ENCODE assay signal across 22 cellular contexts in the genomic region with DNA sequence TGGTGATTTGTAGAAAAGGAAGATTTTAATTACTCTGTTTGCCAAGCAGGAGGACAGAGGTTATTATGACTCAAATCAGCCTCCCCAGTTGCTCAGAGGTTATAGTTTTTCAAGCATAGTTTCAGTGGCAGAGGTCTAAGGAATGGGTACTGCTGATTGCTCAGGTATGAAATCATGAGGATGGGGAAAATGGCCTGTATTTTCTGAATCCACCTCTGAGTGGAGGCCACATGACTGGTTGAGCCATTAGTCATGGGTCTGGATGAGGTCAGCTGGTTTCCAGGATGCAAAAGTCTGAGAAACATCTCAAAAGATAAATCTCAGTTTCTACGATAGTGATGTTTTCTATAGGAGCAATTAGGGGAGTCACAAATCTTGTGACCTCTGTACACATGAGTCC.
DNase-seq lines count a peak whose midpoint lies in the region; ATAC-seq and TF ChIP-seq lines count a peak whose summit lies in the region.
"Had no signal": no experiment of that assay in that cellular context is flagged by ENCODE, and none has a peak within 500 bp of the region (broad histone marks: within the 10 kb centered on the region; RNA-seq: fewer than 3 reads in every experiment).

No MANE protein-coding gene starts in this region.

- no peak overlapping the region for H3K9ac ChIP-seq in IMR-90 (ENCODE audit: low read depth, low read length)
- H3K9ac ChIP-seq: BLaER1 treated with 17β-estradiol and CSF1 and Interleukin-3, amounts not matched to agents 10 nM and 100 nM had no signal

- H3K4me3 ChIP-seq in IMR-90 (ENCODE audit: insufficient read depth, low read depth, low read length) (no peak overlapping the region), epithelial cell of proximal tubule (ENCODE audit: low read depth, low read length) (no peak overlapping the region), upper lobe of right lung (no peak overlapping the region)
- H3K4me3 ChIP-seq: BLaER1 treated with 17β-estradiol and CSF1 and Interleukin-3, amounts not matched to agents 10 nM and 100 nM; esophagus squamous epithelium; GM12878; HAP-1; right lobe of liver; thyroid gland had no signal

- no peak overlapping the region for H3K56ac ChIP-seq in IMR-90 (ENCODE audit: extremely low read depth, insufficient read depth, low read length)

- H2BK5ac ChIP-seq in IMR-90 (ENCODE audit: low read depth, low read length, poor library complexity, severe bottlenecking): no peak overlapping the region

- H3K27ac ChIP-seq in IMR-90 (ENCODE audit: insufficient read depth, low read length) (no peak overlapping the region), upper lobe of right lung (no peak overlapping the region)
- H3K27ac ChIP-seq: BLaER1 treated with 17β-estradiol and CSF1 and Interleukin-3, amounts not matched to agents 10 nM and 100 nM; esophagus squamous epithelium; right lobe of liver; thyroid gland had no signal

- no peaks in the 10 kb centered on the region for H4K20me1 ChIP-seq in IMR-90 (ENCODE audit: insufficient read depth, low read length)
- H4K20me1 ChIP-seq: BLaER1 treated with 17β-estradiol and CSF1 and Interleukin-3, amounts not matched to agents 10 nM and 100 nM had no signal

- TF ChIP-seq RAD21 in IMR-90 (IDR thresholded peaks at IDR 0.05; ENCODE audit: low read length): no peak

- H3K9me1 ChIP-seq in IMR-90 (ENCODE audit: insufficient read depth, low read length): no peaks in the 10 kb centered on the region

- ATAC-seq in IMR-90 (ENCODE audit: low read depth): peak; percentile 44
- no peak for ATAC-seq in upper lobe of right lung
- ATAC-seq: GM12878; right lobe of liver; stimulated activated naive B cell treated with anti-CD40 and anti-IgM and Interleukin-4, amounts not matched to agents 10 μg/mL and 1 μg/mL and 100 μg/mL, for 72 hours had no signal

- BruUV-seq in IMR-90 (replicated peaks; lab: Mats Ljungman, UMichigan): no TSS peak

- no peak overlapping the region for H2AK5ac ChIP-seq in IMR-90 (ENCODE audit: low read depth, low read length)

- H3K18ac ChIP-seq in IMR-90 (ENCODE audit: low read depth, low read length): no peak overlapping the region

- dilution Hi-C loops in IMR-90 (cut with HindIII; ENCODE audit: low sequenced_read_pairs, unreplicated experiment): no loop called here

- WGBS in IMR-90 (ENCODE audit: extremely low coverage in 2 of 2, insufficient read length in 1 of 2), 2 experiments: no CpG with 5 or more reads among the region's 1 CpG

- H2BK120ac ChIP-seq in IMR-90 (ENCODE audit: low read depth, low read length): no peak overlapping the region

- no peaks in the 10 kb centered on the region for H3K9me3 ChIP-seq in IMR-90 (ENCODE audit: control insufficient read depth, insufficient read depth, low read length)
- no peaks in the 10 kb centered on the region for H3K9me3 ChIP-seq in upper lobe of right lung
- H3K9me3 ChIP-seq: esophagus squamous epithelium, HAP-1, right lobe of liver, thyroid gland had no signal

- peaks cover 24% of the 10 kb centered on the region for H3K27me3 ChIP-seq in IMR-90 (ENCODE audit: control insufficient read depth, insufficient read depth, low read length)
- H3K27me3 ChIP-seq in upper lobe of right lung: no peaks in the 10 kb centered on the region
- H3K27me3 ChIP-seq: BLaER1 treated with 17β-estradiol and CSF1 and Interleukin-3, amounts not matched to agents 10 nM and 100 nM; right lobe of liver; thyroid gland had no signal

- H2AK9ac ChIP-seq in IMR-90 (replicated peaks; ENCODE audit: low read depth, low read length, poor library complexity): no peak overlapping the region

- no peak overlapping the region for H4K8ac ChIP-seq in IMR-90 (ENCODE audit: low read depth in 2 of 2, low read length in 2 of 2)

- H3K4me2 ChIP-seq in IMR-90 (ENCODE audit: low read depth, low read length): no peak overlapping the region

- no peak overlapping the region for H3K14ac ChIP-seq in IMR-90 (replicated peaks; ENCODE audit: low read depth, low read length)

- no peaks in the 10 kb centered on the region for H3K36me3 ChIP-seq in IMR-90 (ENCODE audit: control insufficient read depth, insufficient read depth, low read length)
- no peaks in the 10 kb centered on the region for H3K36me3 ChIP-seq in upper lobe of right lung
- H3K36me3 ChIP-seq: BLaER1 treated with 17β-estradiol and CSF1 and Interleukin-3, amounts not matched to agents 10 nM and 100 nM; esophagus squamous epithelium; HAP-1; right lobe of liver; thyroid gland had no signal

- TF ChIP-seq CTCF in IMR-90 (conservative IDR thresholded peaks at IDR 0.05; ENCODE audit: low read depth, low read length) (no peak), epithelial cell of proximal tubule (conservative IDR thresholded peaks at IDR 0.05; ENCODE audit: low read depth, low read length) (no peak), upper lobe of right lung (IDR thresholded peaks at IDR 0.05) (no peak)

- CTCF ChIA-PET in IMR-90 (lab: Yijun Ruan, JAX): no interaction called here

- no peak overlapping the region for H2AFZ ChIP-seq in IMR-90 (replicated peaks; ENCODE audit: low read length, poor library complexity)

- no peak overlapping the region for H2BK20ac ChIP-seq in IMR-90 (ENCODE audit: low read depth, low read length)

- H3K79me1 ChIP-seq in IMR-90 (ENCODE audit: low read depth in 1 of 2, low read length in 2 of 2): no peaks in the 10 kb centered on the region

- H4K5ac ChIP-seq in IMR-90 (ENCODE audit: low read depth, low read length): no peak overlapping the region

- H2BK15ac ChIP-seq in IMR-90 (ENCODE audit: low read depth, low read length): no peak overlapping the region

- DNase-seq in EH (ENCODE audit: low read depth) (peak; percentile 32), IMR-90 (peak; percentile 39), epithelial cell of proximal tubule (ENCODE audit: low read depth) (peak; percentile 74), non-pigmented ciliary epithelial cell (ENCODE audit: low read depth) (peak; percentile 13), upper lobe of right lung (no peak), SW 1271 (lab: John Stamatoyannopoulos, UW) (no peak), NCI-H2107 (lab: John Stamatoyannopoulos, UW) (no peak)
- DNase-seq: activated CD4-positive, alpha-beta T cell treated with anti-CD3 and anti-CD28 coated beads for 48 hours; activated effector memory CD4-positive, alpha-beta T cell treated with anti-CD3 and anti-CD28 coated beads, Interleukin-2, amount 50 U/mL, for 16 hours; amygdala; effector CD8-positive, alpha-beta T cell; esophagus squamous epithelium; hippocampal formation; islet precursor cell; NCI-H2029; right lobe of liver; RPMI8226; stimulated activated naive B cell treated with anti-CD40 and anti-IgM and Interleukin-4, amounts not matched to agents 10 μg/mL and 1 μg/mL and 100 μg/mL, for 72 hours; thyroid gland had no signal

- H4K91ac ChIP-seq in IMR-90 (ENCODE audit: insufficient read depth, low read depth, low read length): no peak overlapping the region

- intact Hi-C loops in IMR-90 (cut with micrococcal nuclease): no loop called here
- intact Hi-C loops in upper lobe of right lung (cut with DNase I): no loop called here

- no peak for TF ChIP-seq POLR2A in IMR-90 (IDR thresholded peaks at IDR 0.05; ENCODE audit: low read depth, low read length)

- in situ Hi-C loops in IMR-90 (cut with MboI; ENCODE audit: low sequenced_read_pairs): no loop called here

- H3K4ac ChIP-seq in IMR-90 (ENCODE audit: low read depth, low read length): no peak overlapping the region

- H3K23ac ChIP-seq in IMR-90 (ENCODE audit: low read depth, low read length): no peak overlapping the region

- no peaks in the 10 kb centered on the region for H3K4me1 ChIP-seq in IMR-90 (ENCODE audit: control insufficient read depth, insufficient read depth, low read length)
- no peaks in the 10 kb centered on the region for H3K4me1 ChIP-seq in upper lobe of right lung
- H3K4me1 ChIP-seq: esophagus squamous epithelium, HAP-1, right lobe of liver, thyroid gland had no signal

- POLR2A ChIA-PET in IMR-90 (lab: Charles Lee; ENCODE audit: unreplicated experiment): no interaction called here

TF ChIP-seq in IMR-90, 13 proteins besides CTCF, POLR2A, EP300 and RAD21:
- TF ChIP-seq, protein P1, sequence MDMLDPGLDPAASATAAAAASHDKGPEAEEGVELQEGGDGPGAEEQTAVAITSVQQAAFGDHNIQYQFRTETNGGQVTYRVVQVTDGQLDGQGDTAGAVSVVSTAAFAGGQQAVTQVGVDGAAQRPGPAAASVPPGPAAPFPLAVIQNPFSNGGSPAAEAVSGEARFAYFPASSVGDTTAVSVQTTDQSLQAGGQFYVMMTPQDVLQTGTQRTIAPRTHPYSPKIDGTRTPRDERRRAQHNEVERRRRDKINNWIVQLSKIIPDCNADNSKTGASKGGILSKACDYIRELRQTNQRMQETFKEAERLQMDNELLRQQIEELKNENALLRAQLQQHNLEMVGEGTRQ (IDR thresholded peaks at IDR 0.05; ENCODE audit: low read depth, low read length): peak; percentile 77
- no peak for TF ChIP-seq RCOR1 (IDR thresholded peaks at IDR 0.05; ENCODE audit: insufficient replicate concordance, low read length)

Comparison
In these comparisons a context has a peak if more than half of its experiments do, and no peak if none do; other contexts are left out.
1. DNase-seq: peak in EH (single experiment), IMR-90 (single experiment), epithelial cell of proximal tubule (single experiment) and non-pigmented ciliary epithelial cell (single experiment); none in upper lobe of right lung (single experiment), SW 1271 (0 of 2) and NCI-H2107 (single experiment).